Comparison of ENCODE assay signal across 1 cellular context in genomic region chr17:12631076-12631475, GRCh38.
TF ChIP-seq lines count a peak whose summit lies in the region.

No MANE protein-coding gene starts in this region.

TF ChIP-seq in A549, 52 proteins besides CTCF, POLR2A, EP300 and RAD21 (continued from another document):
- TF ChIP-seq REST (IDR thresholded peaks at IDR 0.05) (no peak), TP53 (CRISPR knock-in tag; IDR thresholded peaks at IDR 0.05) (no peak), RFX5 (IDR thresholded peaks at IDR 0.05) (no peak), PHF8 (IDR thresholded peaks at IDR 0.05; ENCODE audit: borderline replicate concordance, low read depth) (no peak), RCOR1 (IDR thresholded peaks at IDR 0.05; ENCODE audit: low read depth, low read length) (no peak), NFE2L2 (conservative IDR thresholded peaks at IDR 0.05; ENCODE audit: low read length) (no peak), BHLHE40 (IDR thresholded peaks at IDR 0.05; ENCODE audit: low read depth, low read length) (no peak), HOXA7 (CRISPR knock-in tag; IDR thresholded peaks at IDR 0.05) (no peak), RNF2 (IDR thresholded peaks at IDR 0.05; ENCODE audit: borderline replicate concordance, low read depth) (no peak)
